ENCODE assay signal across 1 cellular context in the genomic region with DNA sequence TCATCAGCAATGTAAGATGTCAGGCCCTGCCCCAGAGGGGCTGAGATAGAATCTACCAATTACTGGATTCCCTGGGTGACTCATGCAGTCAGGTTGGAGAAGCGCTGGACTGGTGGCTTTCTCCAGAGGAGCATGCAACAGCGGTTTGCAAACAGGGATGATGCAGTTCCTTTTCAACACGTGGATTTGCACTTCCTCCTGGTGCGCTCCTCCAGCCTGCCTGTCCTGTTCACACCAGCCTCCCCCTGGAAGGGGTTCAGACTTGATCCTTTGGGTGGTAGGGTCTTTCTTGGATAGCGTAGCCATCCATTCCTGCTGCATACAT.
TF ChIP-seq lines count a peak whose summit lies in the region.

No MANE protein-coding gene starts in this region.

TF ChIP-seq in HEK293, 187 proteins besides CTCF, POLR2A, EP300 and RAD21 (continued from another document):
- TF ChIP-seq, protein P1, sequence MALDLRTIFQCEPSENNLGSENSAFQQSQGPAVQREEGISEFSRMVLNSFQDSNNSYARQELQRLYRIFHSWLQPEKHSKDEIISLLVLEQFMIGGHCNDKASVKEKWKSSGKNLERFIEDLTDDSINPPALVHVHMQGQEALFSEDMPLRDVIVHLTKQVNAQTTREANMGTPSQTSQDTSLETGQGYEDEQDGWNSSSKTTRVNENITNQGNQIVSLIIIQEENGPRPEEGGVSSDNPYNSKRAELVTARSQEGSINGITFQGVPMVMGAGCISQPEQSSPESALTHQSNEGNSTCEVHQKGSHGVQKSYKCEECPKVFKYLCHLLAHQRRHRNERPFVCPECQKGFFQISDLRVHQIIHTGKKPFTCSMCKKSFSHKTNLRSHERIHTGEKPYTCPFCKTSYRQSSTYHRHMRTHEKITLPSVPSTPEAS (tag by site-specific recombination; IDR thresholded peaks at IDR 0.05) = no peak
- TF ChIP-seq ZNF747 (tag by site-specific recombination; IDR thresholded peaks at IDR 0.05) = no peak
- no peak for TF ChIP-seq ZNF341 (tag by site-specific recombination; IDR thresholded peaks at IDR 0.05; ENCODE audit: low read depth)
- no peak for TF ChIP-seq ZNF560 (tag by site-specific recombination; IDR thresholded peaks at IDR 0.05; ENCODE audit: borderline replicate concordance)
- TF ChIP-seq KLF16 (tag by site-specific recombination; IDR thresholded peaks at IDR 0.05) = no peak
TF ChIP-seq in HEK293: peak in this region for 12.
